Comparison of ENCODE assay signal across 15 cellular contexts in the genomic region with DNA sequence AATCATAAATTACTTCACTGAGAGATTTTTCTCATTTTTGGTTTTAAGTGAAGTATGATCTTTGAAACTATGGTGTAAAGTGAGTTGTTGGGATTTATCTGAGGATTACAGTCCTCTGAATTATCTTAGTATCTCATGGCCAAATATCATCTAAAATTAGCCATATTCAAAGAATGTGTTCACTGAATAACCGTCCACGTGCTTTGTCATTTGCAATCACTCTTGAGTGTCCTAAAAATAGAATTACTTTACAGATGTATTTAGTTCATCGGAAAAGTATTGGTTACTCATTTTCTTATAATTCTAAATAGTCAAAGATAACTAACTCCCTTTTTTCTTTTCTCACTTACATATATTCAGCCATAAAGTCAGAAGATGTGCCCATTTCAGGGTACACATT.
"Had no signal": no experiment of that assay in that cellular context is flagged by ENCODE, and none has a peak within 500 bp of the region (broad histone marks: within the 10 kb centered on the region; RNA-seq: fewer than 3 reads in every experiment).

No MANE protein-coding gene starts in this region.

- H3K27ac Mint-ChIP-seq: activated naive CD8-positive, alpha-beta T cell; effector memory CD8-positive, alpha-beta T cell; natural killer cell treated with Interleukin-12 subunit alpha and Interleukin-12 subunit beta and Interleukin-15 and Interleukin-18, amount 100 ng/mL, for 72 hours; WTC11 had no signal

- H3K4me3 Mint-ChIP-seq: activated naive CD8-positive, alpha-beta T cell; effector memory CD8-positive, alpha-beta T cell; natural killer cell treated with Interleukin-12 subunit alpha and Interleukin-12 subunit beta and Interleukin-15 and Interleukin-18, amount 100 ng/mL, for 72 hours; WTC11 had no signal

- H3K4me3 ChIP-seq: upper lobe of left lung had no signal

- H3K27me3 Mint-ChIP-seq: activated naive CD8-positive, alpha-beta T cell; effector memory CD8-positive, alpha-beta T cell had no signal

- H3K4me1 Mint-ChIP-seq: WTC11 had no signal

- H3K4me1 ChIP-seq: upper lobe of left lung had no signal

- H3K36me3 Mint-ChIP-seq: WTC11 had no signal

- H3K9me3 ChIP-seq: upper lobe of left lung had no signal

- H3K27me3 ChIP-seq: upper lobe of left lung had no signal

- H3K9me3 Mint-ChIP-seq: effector memory CD8-positive, alpha-beta T cell had no signal

- H3K36me3 ChIP-seq: upper lobe of left lung had no signal

- H3K27ac ChIP-seq: upper lobe of left lung had no signal

- DNase-seq: activated CD4-positive, alpha-beta T cell treated with anti-CD3 and anti-CD28 coated beads for 48 hours; activated CD8-positive, alpha-beta memory T cell treated with anti-CD3 and anti-CD28 coated beads, Interleukin-2, amount 50 U/mL, for 48 hours; activated gamma-delta T cell treated with Interleukin-2 at 50 U/mL for 16 hours; dermis blood vessel endothelial cell; effector memory CD8-positive, alpha-beta T cell; glutamatergic neuron; kidney glomerular epithelial cell; posterior cingulate gyrus; right cardiac atrium; stimulated activated naive CD8-positive, alpha-beta T cell treated with anti-CD3 and anti-CD28 coated beads, Interleukin-15, Interleukin-2, amounts not matched to agents 100 U/mL and 50 U/mL, for 24 hours; T-helper 2 cell; upper lobe of left lung had no signal
